ENCODE assay signal across 21 cellular contexts in the genomic region with DNA sequence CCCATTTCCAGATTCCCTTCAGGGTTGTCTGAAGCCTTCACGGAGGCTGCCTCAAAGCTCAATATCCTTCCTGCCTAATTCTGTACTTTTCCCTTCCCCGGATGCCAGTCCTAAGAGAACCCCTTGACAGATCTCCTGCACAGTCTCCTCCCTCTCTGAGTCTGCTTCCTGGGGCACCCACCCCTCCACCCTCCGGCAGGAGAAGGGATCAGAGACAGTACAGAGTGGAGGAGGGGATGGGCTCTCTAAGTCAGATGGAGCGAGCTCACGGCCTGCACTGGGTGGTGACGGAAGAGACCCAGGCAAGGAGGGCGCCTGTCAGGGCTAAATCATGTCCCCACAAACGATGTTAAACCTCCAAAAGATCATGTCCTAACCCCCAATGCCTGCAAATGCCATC. TPM values are rescaled to one million over a fixed set of nuclear protein-coding genes. Genes with fewer than 3 reads are reported as not detected.
DNase-seq lines count a peak whose midpoint lies in the region; ATAC-seq, FAIRE-seq and TF ChIP-seq lines count a peak whose summit lies in the region.
"Had no signal": no experiment of that assay in that cellular context is flagged by ENCODE, and none has a peak within 500 bp of the region (broad histone marks: within the 10 kb centered on the region; RNA-seq: fewer than 3 reads in every experiment).

No MANE protein-coding gene starts in this region.

- in situ Hi-C loops in GM13976 (cut with MboI; ENCODE audit: low sequenced_read_pairs, unreplicated experiment), result no loop called here
- in situ Hi-C loops in ACHN (cut with HindIII; ENCODE audit: low pct_ligation_motif_present, low pct_unique_long_range_greater_than_20kb, low sequenced_read_pairs), result no loop called here

- peaks cover 0 to 2% (median 1%) of the 10 kb centered on the region in 4 experiments; a peak in 2 of 7 replicates for H3K4me1 ChIP-seq in H1 (replicated peaks in 1 of 4; ENCODE audit: control insufficient read depth in 3 of 4, insufficient read depth in 4 of 4, low read length in 3 of 4)
- H3K4me1 ChIP-seq: A549 had no signal

- no peak for DNase-seq in activated CD4-positive, alpha-beta T cell treated with anti-CD3 and anti-CD28 coated beads, Interleukin-2, amount 10 ng/mL, durations not matched to agents 7 days and 5 days
- DNase-seq in activated CD4-positive, alpha-beta T cell treated with anti-CD3 and anti-CD28 coated beads for 1 hour, result no peak
- DNase-seq in T-helper 17 cell (no peak), H1 (ENCODE audit: low read depth in 1 of 2, low spot score in 2 of 2) (no peak), GM13976 (ENCODE audit: low spot score) (no peak), ACHN (no peak), mucosa of gallbladder (ENCODE audit: low spot score) (no peak)
- no peak for DNase-seq in stimulated activated naive B cell treated with anti-CD40 and anti-IgM and Interleukin-4, amounts not matched to agents 10 μg/mL and 1 μg/mL and 100 μg/mL, for 72 hours
- DNase-seq: activated gamma-delta T cell treated with Interleukin-2 at 50 U/mL for 16 hours, COR-L47, cortex of kidney, EL, foreskin fibroblast, KBM-7, NCI-H2029 treated with DMSO at 0.1 percent for 48 hours, NCI-H510A, retina, trophoblast cell had no signal

- H2BK12ac ChIP-seq in H1 (ENCODE audit: low read depth, low read length), result no peak overlapping the region

- H3K27ac ChIP-seq in H1 (ENCODE audit: low read depth, low read length), result no peak overlapping the region
- H3K27ac ChIP-seq: A549 had no signal

- H3K23ac ChIP-seq in H1 (ENCODE audit: insufficient read length), result no peak overlapping the region

- H4K20me1 ChIP-seq in H1 (replicated peaks in 1 of 2; ENCODE audit: control insufficient read depth in 1 of 2, insufficient read depth in 2 of 2, low read length in 2 of 2), result no peaks in the 10 kb centered on the region

- H3K23me2 ChIP-seq in H1 (ENCODE audit: low read depth, low read length), result no peaks in the 10 kb centered on the region

- no peaks in the 10 kb centered on the region for H3K9me3 Mint-ChIP-seq in activated CD4-positive, alpha-beta T cell treated with anti-CD3 and anti-CD28 coated beads, Interleukin-2, amount 10 ng/mL, durations not matched to agents 7 days and 5 days
- no peaks in the 10 kb centered on the region for H3K9me3 Mint-ChIP-seq in stimulated activated naive B cell treated with anti-CD40 and anti-IgM and Interleukin-4, amounts not matched to agents 10 μg/mL and 1 μg/mL and 100 μg/mL, for 72 hours

- H3K27ac Mint-ChIP-seq in activated CD4-positive, alpha-beta T cell treated with anti-CD3 and anti-CD28 coated beads, Interleukin-2, amount 10 ng/mL, durations not matched to agents 7 days and 5 days, result peak overlapping the region; percentile 93
- H3K27ac Mint-ChIP-seq in T-helper 17 cell, result peak overlapping the region; percentile 100
- peak overlapping the region; percentile 77 for H3K27ac Mint-ChIP-seq in stimulated activated naive B cell treated with anti-CD40 and anti-IgM and Interleukin-4, amounts not matched to agents 10 μg/mL and 1 μg/mL and 100 μg/mL, for 72 hours
- H3K27ac Mint-ChIP-seq: brain had no signal

- no peak overlapping the region for H3K4me2 ChIP-seq in H1 (ENCODE audit: insufficient read depth in 1 of 2, low read depth in 2 of 2, low read length in 2 of 2)
- H3K4me2 ChIP-seq: A549 had no signal

- H3K56ac ChIP-seq in H1 (replicated peaks; ENCODE audit: insufficient read length, low read depth, low read length), result no peak overlapping the region

- H3K79me1 ChIP-seq in H1 (ENCODE audit: low read depth, low read length), result no peaks in the 10 kb centered on the region

- H3K9me3 ChIP-seq in T-helper 17 cell (ENCODE audit: control insufficient read depth, low read length, poor library complexity, severe bottlenecking) (no peaks in the 10 kb centered on the region), H1 (ENCODE audit: insufficient read depth in 2 of 2, low read depth in 1 of 2, low read length in 1 of 2) (no peaks in the 10 kb centered on the region)
- H3K9me3 ChIP-seq: A549 had no signal

- peak overlapping the region; percentile 46 for H3K4me3 Mint-ChIP-seq in activated CD4-positive, alpha-beta T cell treated with anti-CD3 and anti-CD28 coated beads, Interleukin-2, amount 10 ng/mL, durations not matched to agents 7 days and 5 days
- H3K4me3 Mint-ChIP-seq in T-helper 17 cell, result peak overlapping the region; percentile 80
- peak overlapping the region in 1 of 2 donors; percentile 1 for H3K4me3 Mint-ChIP-seq in stimulated activated naive B cell treated with anti-CD40 and anti-IgM and Interleukin-4, amounts not matched to agents 10 μg/mL and 1 μg/mL and 100 μg/mL, for 72 hours
- H3K4me3 Mint-ChIP-seq: brain had no signal

- no peak overlapping the region for H3K18ac ChIP-seq in H1 (ENCODE audit: extremely low read depth, low read length)

- TF ChIP-seq CTCF in H1 (IDR thresholded peaks at IDR 0.05; ENCODE audit: control extremely low read depth in 1 of 3, insufficient read depth in 1 of 3, low read depth in 1 of 3, low read length in 3 of 3) (no peak), GM13976 (IDR thresholded peaks at IDR 0.05; ENCODE audit: borderline replicate concordance, control extremely low read depth, extremely low read depth, insufficient read depth, missing control alignments) (no peak)

- no peak overlapping the region; the same call in 1 of the 2 replicates for H4K8ac ChIP-seq in H1 (ENCODE audit: extremely low read depth, insufficient read depth, low read length)

- TF ChIP-seq EP300 in H1 (IDR thresholded peaks at IDR 0.05; ENCODE audit: borderline replicate concordance in 1 of 2, low read depth in 2 of 2, low read length in 2 of 2), result no peak

- no peak overlapping the region for H4K91ac ChIP-seq in H1 (replicated peaks; ENCODE audit: insufficient read length, low read length)

- no peak for TF ChIP-seq RAD21 in H1 (IDR thresholded peaks at IDR 0.05 in 1 of 2, conservative IDR thresholded peaks at IDR 0.05 in 1 of 2; ENCODE audit: low read depth in 2 of 2, low read length in 2 of 2)

- POLR2A ChIA-PET in activated CD4-positive, alpha-beta T cell treated with anti-CD3 and anti-CD28 coated beads, Interleukin-2, amount 10 ng/mL, durations not matched to agents 7 days and 5 days (lab: Charles Lee), result no interaction called here
- POLR2A ChIA-PET in H1 (lab: Charles Lee; ENCODE audit: partially characterized antibody), result no interaction called here

- no peak overlapping the region for H2BK15ac ChIP-seq in H1 (ENCODE audit: low read length)

- no peak overlapping the region for H3K4me3 ChIP-seq in H1 (ENCODE audit: extremely low read depth in 1 of 4, insufficient read depth in 2 of 4, low read depth in 3 of 4, low read length in 4 of 4)
- H3K4me3 ChIP-seq: A549 had no signal

- no peak overlapping the region for H3K4ac ChIP-seq in H1 (replicated peaks; ENCODE audit: insufficient read length, low read depth, low read length)

- H2BK120ac ChIP-seq in H1 (replicated peaks; ENCODE audit: low read depth, low read length), result no peak overlapping the region

- no peak for FAIRE-seq in H1 (lab: Jason Lieb, UNC)
- FAIRE-seq: A549 had no signal

- H3K27me3 ChIP-seq in H1 (replicated peaks in 1 of 4; ENCODE audit: control insufficient read depth in 3 of 4, extremely low read depth in 1 of 4, insufficient read depth in 3 of 4, low read length in 3 of 4), result no peaks in the 10 kb centered on the region

- no peak overlapping the region for H2BK5ac ChIP-seq in H1 (ENCODE audit: low read depth, low read length)

- H3K79me2 ChIP-seq in H1 (ENCODE audit: control insufficient read depth in 1 of 2, insufficient read depth in 2 of 2, low read length in 2 of 2), result no peaks in the 10 kb centered on the region

- CTCF ChIA-PET in activated CD4-positive, alpha-beta T cell treated with anti-CD3 and anti-CD28 coated beads, Interleukin-2, amount 10 ng/mL, durations not matched to agents 7 days and 5 days (lab: Charles Lee), result interaction anchor here (0.6 to 4.8 kb wide), 9 partner anchors 10 to 381 kb away, joined by 3 to 21 read pairs (median 6); no protein-coding TSS in a partner anchor
- CTCF ChIA-PET in H1 (lab: Charles Lee; ENCODE audit: partially characterized antibody), result interaction anchor here (0.6 to 4.4 kb wide), 9 partner anchors 9 to 170 kb away, joined by 3 to 40 read pairs (median 4); no protein-coding TSS in a partner anchor

- no peak overlapping the region for H2BK20ac ChIP-seq in H1 (ENCODE audit: low read length)

- H3K9ac ChIP-seq in H1 (replicated peaks in 1 of 4; ENCODE audit: extremely low read depth in 1 of 4, low read depth in 3 of 4, low read length in 3 of 4), result no peak overlapping the region

- H3K14ac ChIP-seq in H1 (ENCODE audit: insufficient read length), result no peak overlapping the region

- H2AFZ ChIP-seq in H1 (ENCODE audit: low read length), result 0 out of 2 replicates have a peak overlapping the region, but pooled peaks have one; percentile 29

- H3K27me3 Mint-ChIP-seq in activated CD4-positive, alpha-beta T cell treated with anti-CD3 and anti-CD28 coated beads, Interleukin-2, amount 10 ng/mL, durations not matched to agents 7 days and 5 days, result no peaks in the 10 kb centered on the region
- no peaks in the 10 kb centered on the region for H3K27me3 Mint-ChIP-seq in T-helper 17 cell
- no peaks in the 10 kb centered on the region for H3K27me3 Mint-ChIP-seq in stimulated activated naive B cell treated with anti-CD40 and anti-IgM and Interleukin-4, amounts not matched to agents 10 μg/mL and 1 μg/mL and 100 μg/mL, for 72 hours

- WGBS in H1 (ENCODE audit: extremely low coverage in 1 of 2, insufficient coverage in 1 of 2, insufficient read length in 1 of 2, insufficient replicate concordance in 2 of 2, low coverage in 1 of 2, low lambda C conversion rate in 2 of 2, missing lambda C conversion rate in 1 of 2), 2 experiments, result 86% methylated on average over 7 of the region's 8 CpGs; no CpG with 5 or more reads in 1 of the 2 experiments

- no peak overlapping the region for H4K5ac ChIP-seq in H1 (ENCODE audit: insufficient read length, low read depth, low read length)

- no peak for ATAC-seq in T-helper 17 cell
- ATAC-seq in stimulated activated naive B cell treated with anti-CD40 and anti-IgM and Interleukin-4, amounts not matched to agents 10 μg/mL and 1 μg/mL and 100 μg/mL, for 72 hours (replicated peaks), result no peak
- ATAC-seq: A549, HCT116 had no signal

- peaks cover 3% of the 10 kb centered on the region for H3K36me3 Mint-ChIP-seq in activated CD4-positive, alpha-beta T cell treated with anti-CD3 and anti-CD28 coated beads, Interleukin-2, amount 10 ng/mL, durations not matched to agents 7 days and 5 days (ENCODE audit: low read depth)
- H3K36me3 Mint-ChIP-seq in T-helper 17 cell (ENCODE audit: low read depth), result no peaks in the 10 kb centered on the region
- no peaks in the 10 kb centered on the region for H3K36me3 Mint-ChIP-seq in stimulated activated naive B cell treated with anti-CD40 and anti-IgM and Interleukin-4, amounts not matched to agents 10 μg/mL and 1 μg/mL and 100 μg/mL, for 72 hours
- H3K36me3 Mint-ChIP-seq: brain had no signal

- H3K36me3 ChIP-seq in H1 (ENCODE audit: control insufficient read depth in 2 of 4, insufficient read depth in 4 of 4, low read length in 3 of 4), result no peaks in the 10 kb centered on the region

- no peak for TF ChIP-seq POLR2A in H1 (IDR thresholded peaks at IDR 0.05; ENCODE audit: control extremely low read depth in 1 of 2, low read depth in 2 of 2, low read length in 2 of 2)

- H2AK5ac ChIP-seq in H1 (ENCODE audit: low read depth, low read length), result no peak overlapping the region

- peaks cover 63% of the 10 kb centered on the region for H3K4me1 Mint-ChIP-seq in activated CD4-positive, alpha-beta T cell treated with anti-CD3 and anti-CD28 coated beads, Interleukin-2, amount 10 ng/mL, durations not matched to agents 7 days and 5 days
- H3K4me1 Mint-ChIP-seq in T-helper 17 cell, result peaks cover 41% of the 10 kb centered on the region
- peaks cover 28 to 70% of the 10 kb centered on the region in 2 donors for H3K4me1 Mint-ChIP-seq in stimulated activated naive B cell treated with anti-CD40 and anti-IgM and Interleukin-4, amounts not matched to agents 10 μg/mL and 1 μg/mL and 100 μg/mL, for 72 hours

RNA-seq across cellular contexts. Expression of gene CARD11, which starts 48.0 kb away (rescaled TPM):
- 100 to 1,000 TPM; 160 to 167 TPM for total RNA-seq in activated CD4-positive, alpha-beta T cell treated with anti-CD3 and anti-CD28 coated beads, Interleukin-2, amount 10 ng/mL, durations not matched to agents 7 days and 5 days
- total RNA-seq in T-helper 17 cell (100 to 1,000 TPM; 126 to 155 TPM), mucosa of gallbladder (35.8 TPM)
- 29.8 and 33.4 TPM in 2 replicates for total RNA-seq in H1 (2021; fragmentation: NEBNext Ultra II Directional; extraction: Animal tissue kit (Norgen Biotek cat#: 25700))
- 12.6 and 15.1 TPM in 2 replicates for polyA plus RNA-seq in H1 (2011; rRNA removed)
- polyA plus RNA-seq in H1 (2011; cell fraction: cytosol; rRNA removed), result 13.2 TPM
- 24.4 TPM for polyA plus RNA-seq in H1 (2011; cell fraction: nucleus; rRNA removed)
- polyA plus RNA-seq in H1 (2012, experiment 1 of 2), result 14.3 to 24.3 TPM (median 22.7 TPM) in 4 replicates
- 11.5 TPM for polyA plus RNA-seq in H1 (2012, experiment 2 of 2)
- polyA plus RNA-seq in H1 (2013, experiment 1 of 2), result 22.1 TPM
- polyA plus RNA-seq in H1 (2013, experiment 2 of 2), result 21.7 TPM
- polyA minus RNA-seq in H1 (2011; rRNA and poly(A)+ RNA removed), result 18.1 and 21.5 TPM in 2 replicates
- polyA minus RNA-seq in H1 (2011; cell fraction: cytosol; rRNA and poly(A)+ RNA removed), result 9.8 TPM
- polyA minus RNA-seq in H1 (2011; cell fraction: nucleus; rRNA and poly(A)+ RNA removed), result 8.6 TPM
